In genomic region chr4:84568496-84568895, GRCh38 we compare ENCODE assay signal across 1 cellular context.
TF ChIP-seq lines count a peak whose summit lies in the region.

No MANE protein-coding gene starts in this region.

TF ChIP-seq in GM23338, 12 proteins besides CTCF, POLR2A, EP300 and RAD21 (continued from another document):
- TF ChIP-seq ZNF462 (CRISPR knock-in tag; IDR thresholded peaks at IDR 0.05), result no peak
- no peak for TF ChIP-seq JUNB (IDR thresholded peaks at IDR 0.05; ENCODE audit: unreplicated experiment)
- no peak for TF ChIP-seq STAT1 (IDR thresholded peaks at IDR 0.05; ENCODE audit: unreplicated experiment)
